ENCODE assay signal across 8 cellular contexts in genomic region chr12:12916135-12916956, GRCh38. TPM values are rescaled to one million over a fixed set of nuclear protein-coding genes. Genes with fewer than 3 reads are reported as not detected.
A peak's percentile ranks its signal among the peaks of the same experiment; 100 is the strongest.
DNase-seq lines count a peak whose midpoint lies in the region; ATAC-seq, FAIRE-seq and TF ChIP-seq lines count a peak whose summit lies in the region.

No MANE protein-coding gene starts in this region.

- TF ChIP-seq EP300 in A549 (IDR thresholded peaks at IDR 0.05) = no peak

- H3K9me3 ChIP-seq in A549 = no peaks in the 10 kb centered on the region

- TF ChIP-seq CTCF in A549 (IDR thresholded peaks at IDR 0.05) = peak; percentile 93
- TF ChIP-seq CTCF in activated B cell treated with CpG ODN at 0.5 μM for 24 hours (IDR thresholded peaks at IDR 0.05) = peak; percentile 86
- peak; percentile 96 for TF ChIP-seq CTCF in cardiac fibroblast (IDR thresholded peaks at IDR 0.05; ENCODE audit: low read depth, low read length)

- POLR2A ChIA-PET in A549 (lab: Yijun Ruan, JAX) = no interaction called here
- POLR2A ChIA-PET in activated B cell treated with CpG ODN at 0.5 μM for 24 hours (lab: Charles Lee) = interaction anchor here (1.1 kb wide), 1 partner anchor 296 kb away, joined by 6 read pairs; no protein-coding TSS in a partner anchor

- CTCF ChIA-PET in A549 (lab: Yijun Ruan, JAX) (interaction anchor here (0.6 to 10.4 kb wide), 56 partner anchors 9 to 1249 kb away, joined by 3 to 180 read pairs (median 5); partner anchors contain the start of genes DDX47, GPRC5A and GPRC5D), activated B cell treated with CpG ODN at 0.5 μM for 24 hours (lab: Charles Lee) (interaction anchor here (0.6 to 5.4 kb wide), 26 partner anchors 15 to 386 kb away, joined by 3 to 167 read pairs (median 4); partner anchors contain the start of gene EMP1)

- peak; percentile 89 for FAIRE-seq in A549 (lab: Jason Lieb, UNC)

- H3K4me3 Mint-ChIP-seq in activated B cell treated with CpG ODN at 0.5 μM for 24 hours = no peak overlapping the region

- no peaks in the 10 kb centered on the region for H3K9me3 Mint-ChIP-seq in activated B cell treated with CpG ODN at 0.5 μM for 24 hours

- intact Hi-C loops in activated B cell treated with CpG ODN at 0.5 μM for 24 hours (cut with micrococcal nuclease) = loop anchor here (1.0 to 5.0 kb wide), 10 partner anchors 66 to 745 kb away; partner anchors contain the start of gene HEBP1

- WGBS in A549 (ENCODE audit: missing lambda C conversion rate) = 44% methylated on average over 19 of the region's 19 CpGs

- H3K4me3 ChIP-seq in A549 (no peak overlapping the region), cardiac fibroblast (replicated peaks in 1 of 2; ENCODE audit: low read depth in 2 of 2, low read length in 2 of 2) (no peak overlapping the region)

- TF ChIP-seq POLR2A in A549 (IDR thresholded peaks at IDR 0.05; ENCODE audit: low read length) = no peak

- H3K27ac ChIP-seq in A549 = peak overlapping the region; percentile 29 to 47; a peak in 4 of 6 replicates

- no peak overlapping the region for H3K27ac Mint-ChIP-seq in activated B cell treated with CpG ODN at 0.5 μM for 24 hours

- DNase-seq in A549 (ENCODE audit: low read depth in 1 of 2, low spot score in 1 of 2) (peak; percentile 66 to 86), NCI-H2196 treated with DMSO at 0.1 percent for 48 hours (lab: John Stamatoyannopoulos, UW; ENCODE audit: unreplicated experiment) (peak; percentile 21), activated B cell treated with CpG ODN at 0.5 μM for 24 hours (peak; percentile 73), cardiac fibroblast (ENCODE audit: low read depth in 2 of 2) (peak; percentile 87 to 92), kidney glomerular epithelial cell (lab: John Stamatoyannopoulos, UW) (peak; percentile 53)
- DNase-seq in stimulated activated CD4-positive, alpha-beta T cell treated with anti-CD3 and anti-CD28 coated beads, Interleukin-1b, Interleukin-23, amount 100 ng/mL, for 4 hours (ENCODE audit: low read depth in 2 of 2) = peak; percentile 76 to 82

- H3K27me3 Mint-ChIP-seq in activated B cell treated with CpG ODN at 0.5 μM for 24 hours = peaks cover 16% of the 10 kb centered on the region

- H3K4me1 Mint-ChIP-seq in activated B cell treated with CpG ODN at 0.5 μM for 24 hours = peaks cover 8% of the 10 kb centered on the region

- no peaks in the 10 kb centered on the region for H3K36me3 Mint-ChIP-seq in activated B cell treated with CpG ODN at 0.5 μM for 24 hours (ENCODE audit: low read depth)

- ATAC-seq in A549 = peak; percentile 75 to 79
- peak; percentile 96 for ATAC-seq in GM18519 (IDR thresholded peaks at IDR 0.05; ENCODE audit: low FRiP score, unreplicated experiment)
- ATAC-seq in HG03066 (IDR thresholded peaks at IDR 0.05; ENCODE audit: low read depth, unreplicated experiment) = peak; percentile 98
- peak; percentile 99 for ATAC-seq in activated B cell treated with CpG ODN at 0.5 μM for 24 hours (ENCODE audit: low read depth)

- H3K4me2 ChIP-seq in A549 = peak overlapping the region; percentile 16; the same call in 2 of the 3 replicates

- TF ChIP-seq RAD21 in A549 (conservative IDR thresholded peaks at IDR 0.05 in 1 of 2, IDR thresholded peaks at IDR 0.05 in 1 of 2) = peak; percentile 95 to 96

- H3K4me1 ChIP-seq in A549 = peaks cover 49% of the 10 kb centered on the region

TF ChIP-seq in A549, 52 proteins besides CTCF, POLR2A, EP300 and RAD21:
- 0 out of 2 replicates have a peak, but pooled peaks have one; percentile 38 for TF ChIP-seq TFCP2L1 (CRISPR knock-in tag; IDR thresholded peaks at IDR 0.05)
- no peak for TF ChIP-seq HEYL (CRISPR knock-in tag; IDR thresholded peaks at IDR 0.05)
- no peak for TF ChIP-seq KDM5A (IDR thresholded peaks at IDR 0.05)
- peak; percentile 56; the same call in 1 of the 2 replicates for TF ChIP-seq MAX (IDR thresholded peaks at IDR 0.05)
- TF ChIP-seq, protein P1, sequence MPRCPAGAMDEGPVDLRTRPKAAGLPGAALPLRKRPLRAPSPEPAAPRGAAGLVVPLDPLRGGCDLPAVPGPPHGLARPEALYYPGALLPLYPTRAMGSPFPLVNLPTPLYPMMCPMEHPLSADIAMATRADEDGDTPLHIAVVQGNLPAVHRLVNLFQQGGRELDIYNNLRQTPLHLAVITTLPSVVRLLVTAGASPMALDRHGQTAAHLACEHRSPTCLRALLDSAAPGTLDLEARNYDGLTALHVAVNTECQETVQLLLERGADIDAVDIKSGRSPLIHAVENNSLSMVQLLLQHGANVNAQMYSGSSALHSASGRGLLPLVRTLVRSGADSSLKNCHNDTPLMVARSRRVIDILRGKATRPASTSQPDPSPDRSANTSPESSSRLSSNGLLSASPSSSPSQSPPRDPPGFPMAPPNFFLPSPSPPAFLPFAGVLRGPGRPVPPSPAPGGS (IDR thresholded peaks at IDR 0.05) = no peak
- TF ChIP-seq SMC3 (IDR thresholded peaks at IDR 0.05) = peak; percentile 92
- no peak for TF ChIP-seq FOSL2 (IDR thresholded peaks at IDR 0.05)
- TF ChIP-seq FOSL2 (CRISPR knock-in tag; IDR thresholded peaks at IDR 0.05) = peak; percentile 2; the same call in 1 of the 2 replicates
- no peak for TF ChIP-seq HES2 (IDR thresholded peaks at IDR 0.05)
- no peak for TF ChIP-seq NPAS2 (CRISPR knock-in tag; IDR thresholded peaks at IDR 0.05; ENCODE audit: borderline replicate concordance)
- peak in 1 of 2 experiments; percentile 52; a peak in 1 of 4 replicates for TF ChIP-seq CEBPB (IDR thresholded peaks at IDR 0.05)
- TF ChIP-seq MYC (IDR thresholded peaks at IDR 0.05; ENCODE audit: borderline replicate concordance, low read length) = peak; percentile 16; the same call in 1 of the 2 replicates
- peak; percentile 88 for TF ChIP-seq POLR2AphosphoS2 (conservative IDR thresholded peaks at IDR 0.05; ENCODE audit: low read length)
TF ChIP-seq in A549: peak in this region for 7.

RNA-seq across cellular contexts. Expression of gene GPRC5A, which starts 25.0 kb away (rescaled TPM):
- polyA plus RNA-seq in A549 (2011; rRNA removed) = 296 and 321 TPM in 2 replicates
- polyA plus RNA-seq in A549 (2012; cell fraction: cytosol; rRNA removed) = 275 and 331 TPM in 2 replicates
- 582 and 654 TPM in 2 replicates for polyA plus RNA-seq in A549 (2012; cell fraction: nucleus; rRNA removed)
- polyA plus RNA-seq in A549 (2017; fragmentation: RNase III; extraction: RNeasy Plus Mini Kit Qiagen cat#74134 plus additional on column Dnase treatment) = 173 to 207 TPM (median 197 TPM) in 3 replicates
- polyA minus RNA-seq in A549 (2011; rRNA and poly(A)+ RNA removed) = 913 and 975 TPM in 2 replicates
- not detected in 2 replicates for total RNA-seq in activated B cell treated with CpG ODN at 0.5 μM for 24 hours

RNA-seq across cellular contexts. Expression of gene GPRC5D, which starts 35.6 kb away (rescaled TPM):
- polyA plus RNA-seq in A549 (2011; rRNA removed) = not detected in 2 replicates
- polyA plus RNA-seq in A549 (2012; cell fraction: cytosol; rRNA removed) = 0.04 TPM in 1 of 2 replicates, not detected in the other
- 0.23 TPM in 2 replicates for polyA plus RNA-seq in A549 (2012; cell fraction: nucleus; rRNA removed)
- polyA plus RNA-seq in A549 (2017; fragmentation: RNase III; extraction: RNeasy Plus Mini Kit Qiagen cat#74134 plus additional on column Dnase treatment) = not detected in 3 replicates
- polyA minus RNA-seq in A549 (2011; rRNA and poly(A)+ RNA removed) = not detected in 2 replicates
- total RNA-seq in activated B cell treated with CpG ODN at 0.5 μM for 24 hours = 0.35 and 0.44 TPM in 2 replicates

Comparison
In these comparisons a context has a peak if more than half of its experiments do, and no peak if none do; other contexts are left out.
1. DNase-seq: peak in every context shown above with its lines; median percentile 90 in cardiac fibroblast; 79 in stimulated activated CD4-positive, alpha-beta T cell treated with anti-CD3 and anti-CD28 coated beads, Interleukin-1b, Interleukin-23, amount 100 ng/mL, for 4 hours; 76 in A549; 73 in activated B cell treated with CpG ODN at 0.5 μM for 24 hours; 53 in kidney glomerular epithelial cell; 21 in NCI-H2196 treated with DMSO at 0.1 percent for 48 hours.